In the genomic region with DNA sequence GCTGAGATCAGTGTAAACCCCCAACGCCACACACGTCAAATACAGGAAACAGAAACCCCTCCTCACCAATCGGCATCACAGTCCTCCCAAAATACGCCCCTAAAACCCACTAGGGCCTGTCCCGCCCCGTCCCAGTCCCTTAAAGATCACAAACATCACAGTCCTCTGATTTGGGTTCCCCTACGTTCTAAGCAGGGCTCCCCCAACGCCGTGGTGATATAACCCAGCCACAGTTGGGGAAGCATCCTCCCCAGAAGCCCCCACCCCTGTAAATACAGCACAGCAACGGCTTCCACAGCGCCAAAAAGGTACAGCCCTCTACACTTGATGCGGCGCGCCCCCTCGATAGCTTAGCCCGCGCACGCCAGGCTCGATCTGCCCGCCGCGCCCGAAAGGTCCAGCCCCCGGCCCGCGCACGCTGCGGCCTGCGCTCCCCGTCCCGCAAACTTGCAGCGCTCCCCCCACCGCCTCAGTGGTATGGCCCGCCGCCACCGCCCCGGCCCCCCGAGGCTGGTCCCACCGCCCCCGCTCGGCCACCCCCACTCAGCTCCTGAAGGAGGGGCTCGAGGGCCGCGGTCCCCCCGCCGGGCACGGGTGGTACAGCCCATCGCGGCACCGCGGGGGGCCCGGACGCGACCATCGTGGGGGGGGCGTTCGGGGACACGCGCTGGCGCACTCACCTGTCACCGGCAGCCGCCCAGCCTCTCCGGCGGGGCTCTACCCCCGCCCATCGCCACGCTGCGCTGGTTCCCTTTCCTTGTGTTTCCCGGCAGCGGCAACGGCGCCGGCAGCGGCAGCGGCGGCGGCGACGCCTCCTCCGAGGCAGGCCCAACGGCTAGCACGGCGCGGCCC, we compare ENCODE assay signal across 8 cellular contexts. TPM values are rescaled to one million over a fixed set of nuclear protein-coding genes. Genes with fewer than 3 reads are reported as not detected.
DNase-seq lines count a peak whose midpoint lies in the region; ATAC-seq lines count a peak whose summit lies in the region.

Gene AKT2 (minus strand): TSS at position 845 of the 852 bp plus-strand sequence. CDS start 20,078 bp downstream, outside the sequence.

- no peaks in the 10 kb centered on the region for H3K9me3 Mint-ChIP-seq in activated CD4-positive, alpha-beta memory T cell treated with anti-CD3 and anti-CD28 coated beads, Interleukin-2, amount 10 ng/mL, durations not matched to agents 7 days and 5 days

- peak; percentile 57 for DNase-seq in NCI-H446 treated with DMSO at 0.1 percent for 48 hours (lab: John Stamatoyannopoulos, UW)
- DNase-seq in activated CD4-positive, alpha-beta memory T cell treated with anti-CD3 and anti-CD28 coated beads, Interleukin-2, amount 10 ng/mL, durations not matched to agents 7 days and 5 days: peak; percentile 53
- DNase-seq in effector CD8-positive, alpha-beta T cell (lab: John Stamatoyannopoulos, UW): peak; percentile 88
- no peak for DNase-seq in mesenteric fat pad (ENCODE audit: low spot score)
- DNase-seq in stimulated activated CD8-positive, alpha-beta memory T cell treated with anti-CD3 and anti-CD28 coated beads, Interleukin-15, amount 100 ng/mL, for 24 hours (ENCODE audit: low read depth): peak; percentile 55
- DNase-seq in amniotic stem cell (lab: John Stamatoyannopoulos, UW): no peak

- POLR2A ChIA-PET in activated CD4-positive, alpha-beta memory T cell treated with anti-CD3 and anti-CD28 coated beads, Interleukin-2, amount 10 ng/mL, durations not matched to agents 7 days and 5 days (lab: Charles Lee): interaction anchor here (0.7 to 1.5 kb wide), 3 partner anchors 10 to 136 kb away, joined by 3 to 4 read pairs (median 3); partner anchors contain the start of genes C19orf47 and PLD3

- H3K36me3 Mint-ChIP-seq in activated CD4-positive, alpha-beta memory T cell treated with anti-CD3 and anti-CD28 coated beads, Interleukin-2, amount 10 ng/mL, durations not matched to agents 7 days and 5 days (ENCODE audit: low read depth): peaks cover 7% of the 10 kb centered on the region

- peak within 1 kb of the TSS; percentile 94 for H3K4me3 Mint-ChIP-seq in activated CD4-positive, alpha-beta memory T cell treated with anti-CD3 and anti-CD28 coated beads, Interleukin-2, amount 10 ng/mL, durations not matched to agents 7 days and 5 days

- ATAC-seq in GM18517 (IDR thresholded peaks at IDR 0.05; ENCODE audit: unreplicated experiment) (peak; percentile 29), HG02798 (IDR thresholded peaks at IDR 0.05; ENCODE audit: poor library complexity, unreplicated experiment) (peak; percentile 36)

- peak within 1 kb of the TSS; percentile 97 for H3K27ac Mint-ChIP-seq in activated CD4-positive, alpha-beta memory T cell treated with anti-CD3 and anti-CD28 coated beads, Interleukin-2, amount 10 ng/mL, durations not matched to agents 7 days and 5 days

- H3K27me3 Mint-ChIP-seq in activated CD4-positive, alpha-beta memory T cell treated with anti-CD3 and anti-CD28 coated beads, Interleukin-2, amount 10 ng/mL, durations not matched to agents 7 days and 5 days: no peaks in the 10 kb centered on the region

- H3K4me1 Mint-ChIP-seq in activated CD4-positive, alpha-beta memory T cell treated with anti-CD3 and anti-CD28 coated beads, Interleukin-2, amount 10 ng/mL, durations not matched to agents 7 days and 5 days: peaks cover 56% of the 10 kb centered on the region

- CTCF ChIA-PET in activated CD4-positive, alpha-beta memory T cell treated with anti-CD3 and anti-CD28 coated beads, Interleukin-2, amount 10 ng/mL, durations not matched to agents 7 days and 5 days (lab: Charles Lee): interaction anchor here (1.2 to 2.1 kb wide), 3 partner anchors 20 to 181 kb away, joined by 4 to 9 read pairs (median 9); partner anchors contain the start of gene BLVRB

RNA-seq across cellular contexts. Expression of gene AKT2, which starts in this region (rescaled TPM):
- total RNA-seq in activated CD4-positive, alpha-beta memory T cell treated with anti-CD3 and anti-CD28 coated beads, Interleukin-2, amount 10 ng/mL, durations not matched to agents 7 days and 5 days: 100 to 1,000 TPM; 142 to 150 TPM
- 189 TPM for total RNA-seq in mesenteric fat pad

Comparison
In these comparisons a context has a peak if more than half of its experiments do, and no peak if none do; other contexts are left out.
1. DNase-seq: peak in NCI-H446 treated with DMSO at 0.1 percent for 48 hours (single experiment), activated CD4-positive, alpha-beta memory T cell treated with anti-CD3 and anti-CD28 coated beads, Interleukin-2, amount 10 ng/mL, durations not matched to agents 7 days and 5 days (single experiment), effector CD8-positive, alpha-beta T cell (single experiment) and stimulated activated CD8-positive, alpha-beta memory T cell treated with anti-CD3 and anti-CD28 coated beads, Interleukin-15, amount 100 ng/mL, for 24 hours (single experiment); none in mesenteric fat pad (single experiment) and amniotic stem cell (single experiment).